ENCODE assay signal across 8 cellular contexts in the genomic region with DNA sequence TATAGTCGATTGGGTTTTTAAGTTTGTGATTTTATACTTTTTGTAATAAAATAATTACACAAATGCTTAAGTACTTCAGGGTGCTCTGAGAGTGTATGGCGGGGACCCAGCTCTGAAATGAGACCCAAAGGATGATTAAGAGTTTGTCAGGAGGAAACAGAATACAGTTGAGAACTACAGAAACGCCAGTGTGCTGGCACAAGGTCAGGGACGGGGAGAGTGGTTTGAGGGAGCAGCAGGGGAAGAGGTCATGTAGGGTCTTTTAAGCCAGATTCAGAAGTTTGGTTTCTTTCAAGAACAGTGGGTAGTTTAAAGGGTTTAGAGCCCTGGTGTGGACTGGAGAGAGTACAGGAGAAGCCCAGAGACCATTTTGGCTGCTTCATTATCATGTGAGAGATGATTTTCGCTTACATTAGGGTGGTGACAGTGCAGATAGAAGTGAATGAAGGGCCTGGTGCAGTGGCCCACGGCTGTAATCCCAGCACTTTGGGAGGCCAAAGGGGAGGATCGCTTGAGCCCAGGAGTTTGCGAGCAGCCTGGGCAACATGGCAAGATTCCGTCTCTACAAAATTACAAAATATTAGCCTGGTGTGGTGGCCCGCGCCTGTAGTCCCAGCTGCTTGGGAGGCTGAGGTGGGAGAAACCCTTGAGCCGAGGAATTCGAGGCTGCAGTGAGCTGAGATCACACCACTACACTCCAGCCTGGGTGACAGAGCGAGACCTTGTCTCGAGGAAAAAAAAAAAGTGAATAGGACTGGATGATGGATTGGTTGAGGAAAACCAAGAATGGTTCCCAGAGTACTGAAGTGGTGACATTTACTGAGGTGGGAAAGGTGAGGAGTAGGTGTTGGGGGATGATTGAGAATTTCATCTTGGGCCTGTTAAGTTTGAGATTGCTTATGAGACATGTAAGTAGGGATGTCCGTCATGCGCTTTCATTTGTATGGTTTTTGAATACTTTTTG. TPM values are rescaled to one million over a fixed set of nuclear protein-coding genes. Genes with fewer than 3 reads are reported as not detected.
A peak's percentile ranks its signal among the peaks of the same experiment; 100 is the strongest.
DNase-seq lines count a peak whose midpoint lies in the region; TF ChIP-seq lines count a peak whose summit lies in the region.

No MANE protein-coding gene starts in this region.

- H3K36me3 ChIP-seq in CD8-positive, alpha-beta memory T cell (ENCODE audit: insufficient read depth, low read length) = no peaks in the 10 kb centered on the region

- peak overlapping the region; percentile 99 to 100 (median 100) for H3K27ac Mint-ChIP-seq in CD8-positive, alpha-beta memory T cell
- H3K27ac Mint-ChIP-seq in mesothelial cell of epicardium = peak overlapping the region; percentile 100

- no peak for TF ChIP-seq CTCF in NB4 (IDR thresholded peaks at IDR 0.05; ENCODE audit: low read depth, low read length)
- TF ChIP-seq CTCF in mesothelial cell of epicardium (IDR thresholded peaks at IDR 0.05; ENCODE audit: unreplicated experiment) = no peak

- H3K27me3 Mint-ChIP-seq in CD8-positive, alpha-beta memory T cell = no peaks in the 10 kb centered on the region
- H3K27me3 Mint-ChIP-seq in mesothelial cell of epicardium (ENCODE audit: low read depth) = no peaks in the 10 kb centered on the region

- peak overlapping the region; percentile 89 for H3K4me3 ChIP-seq in CD8-positive, alpha-beta memory T cell (ENCODE audit: low read length)
- H3K4me3 ChIP-seq in NB4 (ENCODE audit: low read depth, low read length) = peak overlapping the region; percentile 99

- peak overlapping the region; percentile 96 to 100 (median 98) for H3K4me3 Mint-ChIP-seq in CD8-positive, alpha-beta memory T cell
- peak overlapping the region; percentile 99 for H3K4me3 Mint-ChIP-seq in mesothelial cell of epicardium

- POLR2A ChIA-PET in CD8-positive, alpha-beta memory T cell (lab: Charles Lee) = interaction anchor here (1.2 to 2.9 kb wide), 7 partner anchors 8 to 366 kb away, joined by 4 to 60 read pairs (median 9); partner anchors contain the start of genes BRD8, EGR1, FAM53C and HSPA9

- peak overlapping the region; percentile 99 for H3K27ac ChIP-seq in CD8-positive, alpha-beta memory T cell (ENCODE audit: low read depth, low read length)
- H3K27ac ChIP-seq in cingulate gyrus (ENCODE audit: low read depth, low read length) = peak overlapping the region; percentile 98

- no peak for TF ChIP-seq POLR2A in NB4 (IDR thresholded peaks at IDR 0.05; ENCODE audit: extremely low read depth, insufficient read length)

- DNase-seq in CD8-positive, alpha-beta memory T cell = peak in 1 of 5 donors; percentile 17
- DNase-seq in NB4 (ENCODE audit: low read depth) = peak; percentile 29
- no peak for DNase-seq in mesothelial cell of epicardium (ENCODE audit: low spot score in 2 of 2, unreplicated experiment in 2 of 2)
- no peak for DNase-seq in NCI-H1048 (lab: John Stamatoyannopoulos, UW)
- no peak for DNase-seq in H4 (ENCODE audit: low spot score)
- no peak for DNase-seq in NCI-H774 (lab: John Stamatoyannopoulos, UW)
- no peak for DNase-seq in activated effector memory CD4-positive, alpha-beta T cell treated with anti-CD3 and anti-CD28 coated beads, Interleukin-2, amount 50 U/mL, for 16 hours

- peaks cover 72% of the 10 kb centered on the region for H3K4me1 ChIP-seq in CD8-positive, alpha-beta memory T cell (ENCODE audit: insufficient read depth, low read length)

- peaks cover 69 to 92% (median 72%) of the 10 kb centered on the region in 3 donors for H3K4me1 Mint-ChIP-seq in CD8-positive, alpha-beta memory T cell
- H3K4me1 Mint-ChIP-seq in mesothelial cell of epicardium = peaks cover 48% of the 10 kb centered on the region

- peaks cover 0 to 44% (median 2%) of the 10 kb centered on the region in 3 donors for H3K36me3 Mint-ChIP-seq in CD8-positive, alpha-beta memory T cell
- H3K36me3 Mint-ChIP-seq in mesothelial cell of epicardium = peaks cover under 1% of the 10 kb centered on the region

- no peaks in the 10 kb centered on the region for H3K9me3 Mint-ChIP-seq in CD8-positive, alpha-beta memory T cell
- no peaks in the 10 kb centered on the region for H3K9me3 Mint-ChIP-seq in mesothelial cell of epicardium

- H3K9me3 ChIP-seq in CD8-positive, alpha-beta memory T cell (ENCODE audit: low read length) = no peaks in the 10 kb centered on the region

- CTCF ChIA-PET in CD8-positive, alpha-beta memory T cell (lab: Charles Lee) = interaction anchor here (1.0 to 2.5 kb wide), 7 partner anchors 9 to 192 kb away, joined by 3 to 26 read pairs (median 6); partner anchors contain the start of genes EGR1, HSPA9 and KDM3B

- H3K27me3 ChIP-seq in CD8-positive, alpha-beta memory T cell (ENCODE audit: insufficient read depth, low read length, poor library complexity, severe bottlenecking) = no peaks in the 10 kb centered on the region

RNA-seq across cellular contexts. Expression of gene ETF1, which starts 1.4 kb away (rescaled TPM):
- total RNA-seq in CD8-positive, alpha-beta memory T cell = 100 to 1,000 TPM; 239 to 246 TPM
- polyA plus RNA-seq in CD8-positive, alpha-beta memory T cell = 29.4 TPM
- total RNA-seq in mesothelial cell of epicardium = 76.6 to 77.7 TPM (median 77.6 TPM) in 3 replicates
- total RNA-seq in H4 (2014; rRNA removed; shearing (Covaris generic)) = 163 and 179 TPM in 2 replicates

RNA-seq across cellular contexts. Expression of gene HSPA9, which starts 30.7 kb away (rescaled TPM):
- total RNA-seq in CD8-positive, alpha-beta memory T cell = 100 to 1,000 TPM; 468 to 498 TPM
- polyA plus RNA-seq in CD8-positive, alpha-beta memory T cell = 171 TPM
- total RNA-seq in mesothelial cell of epicardium = 157 to 165 TPM (median 160 TPM) in 3 replicates
- 647 and 690 TPM in 2 replicates for total RNA-seq in H4 (2014; rRNA removed; shearing (Covaris generic))
